Comparison of ENCODE assay signal across 7 cellular contexts in genomic region chr11:121931121-121931520, GRCh38.
"Had no signal": no experiment of that assay in that cellular context is flagged by ENCODE, and none has a peak within 500 bp of the region (broad histone marks: within the 10 kb centered on the region; RNA-seq: fewer than 3 reads in every experiment).

No MANE protein-coding gene starts in this region.

- FAIRE-seq: H1, H54 had no signal

- H3K9ac ChIP-seq: KMS-11 had no signal

- H3K27ac ChIP-seq: KMS-11 had no signal

- DNase-seq: H9, HCEC 1CT, KBM-7 had no signal

- H3K4me2 ChIP-seq: KMS-11 had no signal

- H2AFZ ChIP-seq: GM23338 had no signal
